Comparison of ENCODE assay signal across 1 cellular context in genomic region chr1:86233406-86233805, GRCh38.
TF ChIP-seq lines count a peak whose summit lies in the region.

No MANE protein-coding gene starts in this region.

TF ChIP-seq in GM23338, 12 proteins besides CTCF, POLR2A, EP300 and RAD21 (continued from another document):
- TF ChIP-seq ZNF462 (CRISPR knock-in tag; IDR thresholded peaks at IDR 0.05): no peak
